Comparison of ENCODE assay signal across 15 cellular contexts in genomic region chr11:78717031-78717430, GRCh38.
DNase-seq lines count a peak whose midpoint lies in the region; ATAC-seq, FAIRE-seq and TF ChIP-seq lines count a peak whose summit lies in the region.
"Had no signal": no experiment of that assay in that cellular context is flagged by ENCODE, and none has a peak within 500 bp of the region (broad histone marks: within the 10 kb centered on the region; RNA-seq: fewer than 3 reads in every experiment).

No MANE protein-coding gene starts in this region.

- FAIRE-seq in RCC 7860 (lab: Jason Lieb, UNC): no peak
- FAIRE-seq: GM12878 had no signal

- ATAC-seq in GM21360 (IDR thresholded peaks at IDR 0.05; ENCODE audit: unreplicated experiment): no peak
- ATAC-seq: GM12878 had no signal

- peaks cover 20% of the 10 kb centered on the region for H3K4me1 Mint-ChIP-seq in type B pancreatic cell (ENCODE audit: unreplicated experiment)
- H3K4me1 Mint-ChIP-seq: CD8-positive, alpha-beta memory T cell had no signal

- H3K27ac Mint-ChIP-seq in type B pancreatic cell: peak overlapping the region; percentile 75
- H3K27ac Mint-ChIP-seq: CD8-positive, alpha-beta memory T cell; H9 had no signal

- peaks cover 10% of the 10 kb centered on the region for H3K36me3 Mint-ChIP-seq in type B pancreatic cell
- H3K36me3 Mint-ChIP-seq: CD8-positive, alpha-beta memory T cell had no signal

- H3K27me3 Mint-ChIP-seq in type B pancreatic cell: no peaks in the 10 kb centered on the region

- no peak for TF ChIP-seq CTCF in type B pancreatic cell (conservative IDR thresholded peaks at IDR 0.05)

- no peaks in the 10 kb centered on the region for H3K9me3 Mint-ChIP-seq in type B pancreatic cell
- H3K9me3 Mint-ChIP-seq: H9 had no signal

- in situ Hi-C loops in ACHN (cut with HindIII; ENCODE audit: low pct_ligation_motif_present, low pct_unique_long_range_greater_than_20kb, low sequenced_read_pairs): no loop called here

- no peak overlapping the region for H3K4me3 Mint-ChIP-seq in type B pancreatic cell
- H3K4me3 Mint-ChIP-seq: CD8-positive, alpha-beta memory T cell; H9 had no signal

- DNase-seq in ACHN (peak; percentile 29), RCC 7860 (ENCODE audit: low spot score) (peak; percentile 29), kidney glomerular epithelial cell (lab: John Stamatoyannopoulos, UW) (peak; percentile 43), type B pancreatic cell (ENCODE audit: extremely low spot score, unreplicated experiment) (no peak), cortex of kidney (lab: John Stamatoyannopoulos, UW) (no peak), inferior parietal cortex (ENCODE audit: extremely low spot score) (no peak)
- DNase-seq: AML-193; Calu3; CD8-positive, alpha-beta memory T cell; DMS 273 treated with DMSO at 0.1 percent for 48 hours; GOT3; H9; KBM-7 had no signal

Comparison
In these comparisons a context has a peak if more than half of its experiments do, and no peak if none do; other contexts are left out.
1. DNase-seq: peak in ACHN (single experiment), RCC 7860 (single experiment) and kidney glomerular epithelial cell (single experiment); none in type B pancreatic cell (single experiment), cortex of kidney (single experiment) and inferior parietal cortex (single experiment).